In genomic region chr3:56620371-56620770, GRCh38 we compare ENCODE assay signal across 15 cellular contexts.
DNase-seq lines count a peak whose midpoint lies in the region; ATAC-seq and TF ChIP-seq lines count a peak whose summit lies in the region.
"Had no signal": no experiment of that assay in that cellular context is flagged by ENCODE, and none has a peak within 500 bp of the region (broad histone marks: within the 10 kb centered on the region; RNA-seq: fewer than 3 reads in every experiment).

No MANE protein-coding gene starts in this region.

- 95 to 97% methylated on average over 2 of the region's 2 CpGs for WGBS in heart right ventricle, 2 donors

- H3K4me1 ChIP-seq in heart right ventricle (peaks cover 0 to 4% (median 0%) of the 10 kb centered on the region in 9 donors), Caco-2 (no peaks in the 10 kb centered on the region)

- H3K9me3 ChIP-seq in heart right ventricle: no peaks in the 10 kb centered on the region
- no peaks in the 10 kb centered on the region for H3K9me3 ChIP-seq in Caco-2
- H3K9me3 ChIP-seq: ovary, thoracic aorta had no signal

- no peak for DNase-seq in stimulated activated naive CD8-positive, alpha-beta T cell treated with anti-CD3 and anti-CD28 coated beads, Interleukin-15, Interleukin-2, amounts not matched to agents 100 U/mL and 50 U/mL, for 24 hours
- DNase-seq in activated CD4-positive, alpha-beta memory T cell treated with anti-CD3 and anti-CD28 coated beads for 36 hours: no peak
- DNase-seq in foreskin fibroblast (peak; percentile 9 to 20), heart right ventricle (no peak), endothelial cell (ENCODE audit: low spot score) (no peak), Caco-2 (no peak)
- no peak for DNase-seq in stimulated activated naive CD8-positive, alpha-beta T cell treated with anti-CD3 and anti-CD28 coated beads, Interleukin-15, amount 100 ng/mL, for 72 hours
- DNase-seq: DMS153; left colon; NCI-H2081; NCI-H510A; ovary; stimulated activated CD4-positive, alpha-beta T cell treated with anti-CD3 and anti-CD28 coated beads, Interleukin-2, amount 100 ng/mL, for 48 hours had no signal

- H3K9me3 Mint-ChIP-seq in stimulated activated naive CD8-positive, alpha-beta T cell treated with anti-CD3 and anti-CD28 coated beads, Interleukin-15, Interleukin-2, amounts not matched to agents 100 ng/mL and 50 ng/mL, for 24 hours: peaks cover 4% of the 10 kb centered on the region
- H3K9me3 Mint-ChIP-seq in activated CD4-positive, alpha-beta memory T cell treated with anti-CD3 and anti-CD28 coated beads for 36 hours: no peaks in the 10 kb centered on the region
- no peaks in the 10 kb centered on the region for H3K9me3 Mint-ChIP-seq in stimulated activated naive CD8-positive, alpha-beta T cell treated with anti-CD3 and anti-CD28 coated beads, Interleukin-15, amount 100 ng/mL, for 72 hours
- no peaks in the 10 kb centered on the region for H3K9me3 Mint-ChIP-seq in endothelial cell (ENCODE audit: unreplicated experiment)
- H3K9me3 Mint-ChIP-seq in Caco-2 (ENCODE audit: unreplicated experiment): no peaks in the 10 kb centered on the region

- H3K27ac ChIP-seq in heart right ventricle: no peak overlapping the region
- H3K27ac ChIP-seq: ovary, thoracic aorta had no signal

- CTCF ChIA-PET in activated CD4-positive, alpha-beta memory T cell treated with anti-CD3 and anti-CD28 coated beads for 36 hours (lab: Charles Lee): no interaction called here
- CTCF ChIA-PET in Caco-2 (lab: Charles Lee): no interaction called here

- H3K36me3 Mint-ChIP-seq in stimulated activated naive CD8-positive, alpha-beta T cell treated with anti-CD3 and anti-CD28 coated beads, Interleukin-15, Interleukin-2, amounts not matched to agents 100 ng/mL and 50 ng/mL, for 24 hours (ENCODE audit: low read depth): peaks cover 90% of the 10 kb centered on the region
- H3K36me3 Mint-ChIP-seq in activated CD4-positive, alpha-beta memory T cell treated with anti-CD3 and anti-CD28 coated beads for 36 hours: peaks cover 56% of the 10 kb centered on the region
- H3K36me3 Mint-ChIP-seq in endothelial cell (ENCODE audit: low read depth, unreplicated experiment) (peaks cover 14% of the 10 kb centered on the region), Caco-2 (ENCODE audit: insufficient read depth, unreplicated experiment) (peaks cover 88% of the 10 kb centered on the region)

- ATAC-seq in stimulated activated naive CD8-positive, alpha-beta T cell treated with anti-CD3 and anti-CD28 coated beads, Interleukin-15, Interleukin-2, amounts not matched to agents 100 U/mL and 50 U/mL, for 24 hours: no peak
- ATAC-seq in stimulated activated naive CD8-positive, alpha-beta T cell treated with anti-CD3 and anti-CD28 coated beads, Interleukin-15, amount 100 ng/mL, for 72 hours: no peak
- ATAC-seq in heart right ventricle: no peak
- ATAC-seq: left colon had no signal

- intact Hi-C loops in activated CD4-positive, alpha-beta memory T cell treated with anti-CD3 and anti-CD28 coated beads for 36 hours (cut with micrococcal nuclease): no loop called here
- intact Hi-C loops in heart right ventricle (cut with DNase I): no loop called here
- intact Hi-C loops in Caco-2 (cut with micrococcal nuclease; ENCODE audit: unreplicated experiment): no loop called here

- peaks cover 0 to 100% (median 49%) of the 10 kb centered on the region in 9 donors for H3K36me3 ChIP-seq in heart right ventricle
- no peaks in the 10 kb centered on the region for H3K36me3 ChIP-seq in Caco-2 (ENCODE audit: control insufficient read depth, insufficient read depth, low read length)
- H3K36me3 ChIP-seq: ovary had no signal

- no peak overlapping the region for H3K4me3 ChIP-seq in foreskin fibroblast (ENCODE audit: low read depth in 1 of 2, low read length in 2 of 2)
- H3K4me3 ChIP-seq in heart right ventricle: no peak overlapping the region
- no peak overlapping the region for H3K4me3 ChIP-seq in Caco-2 (ENCODE audit: low read depth, low read length)
- H3K4me3 ChIP-seq: ovary, thoracic aorta had no signal

- BruUV-seq in Caco-2 (replicated peaks; lab: Mats Ljungman, UMichigan): no TSS peak

- peaks cover 11% of the 10 kb centered on the region for H3K4me1 Mint-ChIP-seq in stimulated activated naive CD8-positive, alpha-beta T cell treated with anti-CD3 and anti-CD28 coated beads, Interleukin-15, Interleukin-2, amounts not matched to agents 100 ng/mL and 50 ng/mL, for 24 hours (ENCODE audit: low read depth)
- H3K4me1 Mint-ChIP-seq in activated CD4-positive, alpha-beta memory T cell treated with anti-CD3 and anti-CD28 coated beads for 36 hours (ENCODE audit: low read depth): peaks cover 31% of the 10 kb centered on the region
- H3K4me1 Mint-ChIP-seq in stimulated activated naive CD8-positive, alpha-beta T cell treated with anti-CD3 and anti-CD28 coated beads, Interleukin-15, amount 100 ng/mL, for 72 hours: peaks cover 16% of the 10 kb centered on the region
- H3K4me1 Mint-ChIP-seq in endothelial cell (ENCODE audit: unreplicated experiment): no peaks in the 10 kb centered on the region
- peaks cover 7% of the 10 kb centered on the region for H3K4me1 Mint-ChIP-seq in Caco-2 (ENCODE audit: low read depth, unreplicated experiment)

- H3K4me3 Mint-ChIP-seq in stimulated activated naive CD8-positive, alpha-beta T cell treated with anti-CD3 and anti-CD28 coated beads, Interleukin-15, Interleukin-2, amounts not matched to agents 100 ng/mL and 50 ng/mL, for 24 hours: no peak overlapping the region
- H3K4me3 Mint-ChIP-seq in activated CD4-positive, alpha-beta memory T cell treated with anti-CD3 and anti-CD28 coated beads for 36 hours: no peak overlapping the region
- no peak overlapping the region for H3K4me3 Mint-ChIP-seq in stimulated activated naive CD8-positive, alpha-beta T cell treated with anti-CD3 and anti-CD28 coated beads, Interleukin-15, amount 100 ng/mL, for 72 hours
- H3K4me3 Mint-ChIP-seq in endothelial cell (ENCODE audit: unreplicated experiment) (no peak overlapping the region), Caco-2 (ENCODE audit: unreplicated experiment) (no peak overlapping the region)

- H3K27me3 ChIP-seq in heart right ventricle (no peaks in the 10 kb centered on the region), Caco-2 (replicated peaks; ENCODE audit: control insufficient read depth, insufficient read depth, low read length) (no peaks in the 10 kb centered on the region)
- H3K27me3 ChIP-seq: ovary had no signal

- no peaks in the 10 kb centered on the region for H3K27me3 Mint-ChIP-seq in stimulated activated naive CD8-positive, alpha-beta T cell treated with anti-CD3 and anti-CD28 coated beads, Interleukin-15, Interleukin-2, amounts not matched to agents 100 ng/mL and 50 ng/mL, for 24 hours
- no peaks in the 10 kb centered on the region for H3K27me3 Mint-ChIP-seq in activated CD4-positive, alpha-beta memory T cell treated with anti-CD3 and anti-CD28 coated beads for 36 hours
- H3K27me3 Mint-ChIP-seq in stimulated activated naive CD8-positive, alpha-beta T cell treated with anti-CD3 and anti-CD28 coated beads, Interleukin-15, amount 100 ng/mL, for 72 hours: no peaks in the 10 kb centered on the region
- H3K27me3 Mint-ChIP-seq in endothelial cell (ENCODE audit: unreplicated experiment) (peaks cover 1% of the 10 kb centered on the region), Caco-2 (ENCODE audit: insufficient read depth, unreplicated experiment) (no peaks in the 10 kb centered on the region)

- peak overlapping the region; percentile 28 for H3K27ac Mint-ChIP-seq in stimulated activated naive CD8-positive, alpha-beta T cell treated with anti-CD3 and anti-CD28 coated beads, Interleukin-15, Interleukin-2, amounts not matched to agents 100 ng/mL and 50 ng/mL, for 24 hours
- peak overlapping the region; percentile 77 for H3K27ac Mint-ChIP-seq in activated CD4-positive, alpha-beta memory T cell treated with anti-CD3 and anti-CD28 coated beads for 36 hours
- peak overlapping the region; percentile 20 to 39 for H3K27ac Mint-ChIP-seq in stimulated activated naive CD8-positive, alpha-beta T cell treated with anti-CD3 and anti-CD28 coated beads, Interleukin-15, amount 100 ng/mL, for 72 hours
- no peak overlapping the region for H3K27ac Mint-ChIP-seq in endothelial cell (ENCODE audit: unreplicated experiment)
- no peak overlapping the region for H3K27ac Mint-ChIP-seq in Caco-2 (ENCODE audit: unreplicated experiment)

- no peak for TF ChIP-seq CTCF in foreskin fibroblast (IDR thresholded peaks at IDR 0.05; ENCODE audit: low read depth, low read length)
- no peak for TF ChIP-seq CTCF in heart right ventricle (IDR thresholded peaks at IDR 0.05)
- TF ChIP-seq CTCF in endothelial cell (IDR thresholded peaks at IDR 0.05; ENCODE audit: unreplicated experiment): no peak
- no peak for TF ChIP-seq CTCF in Caco-2 (IDR thresholded peaks at IDR 0.05; ENCODE audit: insufficient read depth in 1 of 2, low read depth in 1 of 2, low read length in 1 of 2, severe bottlenecking in 1 of 2, unreplicated experiment in 1 of 2)

- POLR2A ChIA-PET in activated CD4-positive, alpha-beta memory T cell treated with anti-CD3 and anti-CD28 coated beads for 36 hours (lab: Charles Lee): no interaction called here
- POLR2A ChIA-PET in Caco-2 (lab: Charles Lee): no interaction called here

Comparison
In these comparisons a context has a peak if more than half of its experiments do, and no peak if none do; other contexts are left out.
1. H3K27ac Mint-ChIP-seq: peak in stimulated activated naive CD8-positive, alpha-beta T cell treated with anti-CD3 and anti-CD28 coated beads, Interleukin-15, Interleukin-2, amounts not matched to agents 100 ng/mL and 50 ng/mL, for 24 hours (single experiment), activated CD4-positive, alpha-beta memory T cell treated with anti-CD3 and anti-CD28 coated beads for 36 hours (single experiment) and stimulated activated naive CD8-positive, alpha-beta T cell treated with anti-CD3 and anti-CD28 coated beads, Interleukin-15, amount 100 ng/mL, for 72 hours (2 of 2); none in endothelial cell (single experiment) and Caco-2 (single experiment).
2. DNase-seq: peak in foreskin fibroblast (2 of 2); none in stimulated activated naive CD8-positive, alpha-beta T cell treated with anti-CD3 and anti-CD28 coated beads, Interleukin-15, Interleukin-2, amounts not matched to agents 100 U/mL and 50 U/mL, for 24 hours (single experiment), activated CD4-positive, alpha-beta memory T cell treated with anti-CD3 and anti-CD28 coated beads for 36 hours (single experiment), stimulated activated naive CD8-positive, alpha-beta T cell treated with anti-CD3 and anti-CD28 coated beads, Interleukin-15, amount 100 ng/mL, for 72 hours (0 of 2), heart right ventricle (0 of 2), endothelial cell (single experiment) and Caco-2 (0 of 2).